Comparison of ENCODE assay signal across 11 cellular contexts in genomic region chr6:111417181-111417585, GRCh38.
A peak's percentile ranks its signal among the peaks of the same experiment; 100 is the strongest.
DNase-seq lines count a peak whose midpoint lies in the region; ATAC-seq and TF ChIP-seq lines count a peak whose summit lies in the region.
"Had no signal": no experiment of that assay in that cellular context is flagged by ENCODE, and none has a peak within 500 bp of the region (broad histone marks: within the 10 kb centered on the region; RNA-seq: fewer than 3 reads in every experiment).

No MANE protein-coding gene starts in this region.

- H3K4me1 Mint-ChIP-seq in stimulated activated naive B cell treated with anti-CD40 and anti-IgM and Interleukin-4, amounts not matched to agents 10 μg/mL and 1 μg/mL and 100 μg/mL, for 72 hours: peaks cover 2 to 6% of the 10 kb centered on the region in 2 donors

- H3K9me3 Mint-ChIP-seq in stimulated activated naive B cell treated with anti-CD40 and anti-IgM and Interleukin-4, amounts not matched to agents 10 μg/mL and 1 μg/mL and 100 μg/mL, for 72 hours: no peaks in the 10 kb centered on the region
- H3K9me3 Mint-ChIP-seq: activated naive CD4-positive, alpha-beta T cell treated with anti-CD3 and anti-CD28 coated beads for 36 hours had no signal

- no peaks in the 10 kb centered on the region for H3K36me3 Mint-ChIP-seq in stimulated activated naive B cell treated with anti-CD40 and anti-IgM and Interleukin-4, amounts not matched to agents 10 μg/mL and 1 μg/mL and 100 μg/mL, for 72 hours

- DNase-seq in NCI-H2171 treated with DMSO at 0.1 percent for 48 hours (lab: John Stamatoyannopoulos, UW) (peak; percentile 61), NCI-H2171 (lab: John Stamatoyannopoulos, UW) (no peak), left ventricle myocardium superior (peak; percentile 24), superior temporal gyrus (ENCODE audit: extremely low spot score) (peak; percentile 86), H4 (ENCODE audit: low spot score) (no peak)
- no peak for DNase-seq in stimulated activated naive B cell treated with anti-CD40 and anti-IgM and Interleukin-4, amounts not matched to agents 10 μg/mL and 1 μg/mL and 100 μg/mL, for 72 hours
- DNase-seq in activated CD8-positive, alpha-beta memory T cell treated with anti-CD3 and anti-CD28 coated beads, Interleukin-2, amount 50 U/mL, for 4 hours: no peak
- DNase-seq: activated naive CD4-positive, alpha-beta T cell treated with anti-CD3 and anti-CD28 coated beads for 36 hours; stimulated activated naive CD8-positive, alpha-beta T cell treated with anti-CD3 and anti-CD28 coated beads, Interleukin-15, Interleukin-2, amounts not matched to agents 100 U/mL and 50 U/mL, for 24 hours had no signal

- no peak overlapping the region for H3K4me3 Mint-ChIP-seq in stimulated activated naive B cell treated with anti-CD40 and anti-IgM and Interleukin-4, amounts not matched to agents 10 μg/mL and 1 μg/mL and 100 μg/mL, for 72 hours
- H3K4me3 Mint-ChIP-seq: activated naive CD4-positive, alpha-beta T cell treated with anti-CD3 and anti-CD28 coated beads for 36 hours had no signal

- peak; percentile 94 for ATAC-seq in left ventricle myocardium superior
- no peak for ATAC-seq in stimulated activated naive B cell treated with anti-CD40 and anti-IgM and Interleukin-4, amounts not matched to agents 10 μg/mL and 1 μg/mL and 100 μg/mL, for 72 hours (replicated peaks)
- ATAC-seq: stimulated activated naive CD8-positive, alpha-beta T cell treated with anti-CD3 and anti-CD28 coated beads, Interleukin-15, Interleukin-2, amounts not matched to agents 100 U/mL and 50 U/mL, for 24 hours had no signal

- no peak overlapping the region for H3K27ac Mint-ChIP-seq in stimulated activated naive B cell treated with anti-CD40 and anti-IgM and Interleukin-4, amounts not matched to agents 10 μg/mL and 1 μg/mL and 100 μg/mL, for 72 hours
- H3K27ac Mint-ChIP-seq: activated naive CD4-positive, alpha-beta T cell treated with anti-CD3 and anti-CD28 coated beads for 36 hours had no signal

- H3K27ac ChIP-seq in VCaP: peak overlapping the region; percentile 46
- H3K27ac ChIP-seq: parathyroid adenoma had no signal

- no peak for TF ChIP-seq CTCF in VCaP (conservative IDR thresholded peaks at IDR 0.05)

- intact Hi-C loops in left ventricle myocardium superior (cut with micrococcal nuclease): no loop called here

- no peaks in the 10 kb centered on the region for H3K27me3 Mint-ChIP-seq in stimulated activated naive B cell treated with anti-CD40 and anti-IgM and Interleukin-4, amounts not matched to agents 10 μg/mL and 1 μg/mL and 100 μg/mL, for 72 hours

Comparison
In these comparisons a context has a peak if more than half of its experiments do, and no peak if none do; other contexts are left out.
1. DNase-seq: peak in NCI-H2171 treated with DMSO at 0.1 percent for 48 hours (single experiment), left ventricle myocardium superior (single experiment) and superior temporal gyrus (single experiment); none in NCI-H2171 (single experiment), stimulated activated naive B cell treated with anti-CD40 and anti-IgM and Interleukin-4, amounts not matched to agents 10 μg/mL and 1 μg/mL and 100 μg/mL, for 72 hours (single experiment), activated CD8-positive, alpha-beta memory T cell treated with anti-CD3 and anti-CD28 coated beads, Interleukin-2, amount 50 U/mL, for 4 hours (single experiment) and H4 (single experiment).